In the genomic region with DNA sequence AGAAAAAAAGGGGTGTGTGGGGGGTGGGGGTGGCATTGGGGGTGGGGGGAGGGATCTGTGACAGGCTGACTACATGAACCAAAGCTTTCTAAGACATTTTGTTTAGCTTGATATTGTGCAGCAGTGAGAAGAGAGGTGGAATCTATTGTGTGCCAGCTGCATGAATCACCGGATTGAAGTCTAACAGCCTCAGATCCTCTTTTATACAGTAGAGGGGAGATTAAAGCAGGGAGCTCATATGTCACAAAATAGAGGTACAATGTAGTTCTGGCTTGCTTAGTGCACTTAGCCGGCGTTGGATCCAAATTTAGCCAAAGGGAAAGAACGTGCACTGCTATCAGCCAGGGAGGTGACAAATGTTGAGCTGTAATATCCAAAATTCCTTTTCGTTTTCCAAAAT, we compare ENCODE assay signal across 13 cellular contexts.
A peak's percentile ranks its signal among the peaks of the same experiment; 100 is the strongest.
DNase-seq lines count a peak whose midpoint lies in the region; ATAC-seq, FAIRE-seq and TF ChIP-seq lines count a peak whose summit lies in the region.
"Had no signal": no experiment of that assay in that cellular context is flagged by ENCODE, and none has a peak within 500 bp of the region (broad histone marks: within the 10 kb centered on the region; RNA-seq: fewer than 3 reads in every experiment).

No MANE protein-coding gene starts in this region.

- no peak for TF ChIP-seq POLR2A in GM12891 (IDR thresholded peaks at IDR 0.05; ENCODE audit: low read depth, low read length)

- no peaks in the 10 kb centered on the region for H3K4me1 Mint-ChIP-seq in activated T-cell treated with anti-CD3 and anti-CD28 coated beads, Interleukin-2, amount 50 U/mL, for 72 hours (ENCODE audit: low read depth)
- H3K4me1 Mint-ChIP-seq: activated CD8-positive, alpha-beta memory T cell treated with anti-CD3 and anti-CD28 coated beads, Interleukin-2, amount 10 ng/mL, durations not matched to agents 7 days and 5 days; naive thymus-derived CD8-positive, alpha-beta T cell had no signal

- H3K9me3 ChIP-seq in MG63 (no peaks in the 10 kb centered on the region; the same call in 1 of the 2 replicates), small intestine (ENCODE audit: control insufficient read depth, low read depth) (no peaks in the 10 kb centered on the region)
- H3K9me3 ChIP-seq: breast epithelium had no signal

- H3K4me1 ChIP-seq in small intestine (ENCODE audit: control insufficient read depth in 2 of 2, insufficient read depth in 1 of 2, low read depth in 1 of 2, low read length in 1 of 2), result no peaks in the 10 kb centered on the region
- H3K4me1 ChIP-seq: breast epithelium had no signal

- H3K9me3 Mint-ChIP-seq in activated T-cell treated with anti-CD3 and anti-CD28 coated beads, Interleukin-2, amount 50 U/mL, for 72 hours, result no peaks in the 10 kb centered on the region
- H3K9me3 Mint-ChIP-seq: naive thymus-derived CD8-positive, alpha-beta T cell; T-helper 2 cell treated with Interferon-gamma antibody and Interleukin-4, amounts not matched to agents 5 μg/mL and 100 μg/mL, for 36 hours had no signal

- H3K36me3 Mint-ChIP-seq in activated T-cell treated with anti-CD3 and anti-CD28 coated beads, Interleukin-2, amount 50 U/mL, for 72 hours (ENCODE audit: insufficient read depth in 2 of 2), result no peaks in the 10 kb centered on the region
- H3K36me3 Mint-ChIP-seq: activated CD8-positive, alpha-beta memory T cell treated with anti-CD3 and anti-CD28 coated beads, Interleukin-2, amount 10 ng/mL, durations not matched to agents 7 days and 5 days; naive thymus-derived CD8-positive, alpha-beta T cell had no signal

- no peaks in the 10 kb centered on the region for H3K36me3 ChIP-seq in MG63
- no peaks in the 10 kb centered on the region for H3K36me3 ChIP-seq in small intestine (ENCODE audit: control insufficient read depth in 2 of 2, insufficient read depth in 2 of 2, low read length in 2 of 2)
- H3K36me3 ChIP-seq: breast epithelium had no signal

- H3K27me3 ChIP-seq in MG63 (no peaks in the 10 kb centered on the region), small intestine (ENCODE audit: control insufficient read depth in 2 of 2, insufficient read depth in 2 of 2, low read length in 2 of 2) (no peaks in the 10 kb centered on the region)
- H3K27me3 ChIP-seq: breast epithelium had no signal

- peaks cover 5% of the 10 kb centered on the region for H3K27me3 Mint-ChIP-seq in activated T-cell treated with anti-CD3 and anti-CD28 coated beads, Interleukin-2, amount 50 U/mL, for 72 hours (ENCODE audit: low read depth)

- peak; percentile 98 for ATAC-seq in SK-N-SH treated with all-trans-retinoic acid at 6 μM for 48 hours
- peak; percentile 80 for ATAC-seq in Right ventricle myocardium superior (ENCODE audit: poor library complexity)
- ATAC-seq in activated T-cell treated with anti-CD3 and anti-CD28 coated beads, Interleukin-2, amount 50 U/mL, for 72 hours (replicated peaks in 1 of 2), result no peak
- ATAC-seq: activated CD8-positive, alpha-beta memory T cell treated with anti-CD3 and anti-CD28 coated beads, Interleukin-2, amount 10 ng/mL, durations not matched to agents 7 days and 5 days; naive thymus-derived CD8-positive, alpha-beta T cell had no signal

- H3K4me3 Mint-ChIP-seq in activated T-cell treated with anti-CD3 and anti-CD28 coated beads, Interleukin-2, amount 50 U/mL, for 72 hours, result no peak overlapping the region
- H3K4me3 Mint-ChIP-seq: activated CD8-positive, alpha-beta memory T cell treated with anti-CD3 and anti-CD28 coated beads, Interleukin-2, amount 10 ng/mL, durations not matched to agents 7 days and 5 days; naive thymus-derived CD8-positive, alpha-beta T cell; T-helper 2 cell treated with Interferon-gamma antibody and Interleukin-4, amounts not matched to agents 5 μg/mL and 100 μg/mL, for 36 hours had no signal

- peak; percentile 51 for DNase-seq in MG63
- no peak for DNase-seq in Right ventricle myocardium superior
- DNase-seq in small intestine, result peak; percentile 24
- no peak for DNase-seq in OCI-M2 (lab: John Stamatoyannopoulos, UW; ENCODE audit: unreplicated experiment)
- DNase-seq in GM12891 (ENCODE audit: insufficient read length, low spot score), result no peak
- DNase-seq in activated T-cell treated with anti-CD3 and anti-CD28 coated beads, Interleukin-2, amount 50 U/mL, for 72 hours, result no peak
- DNase-seq: activated CD8-positive, alpha-beta memory T cell treated with anti-CD3 and anti-CD28 coated beads, Interleukin-2, amount 10 ng/mL, durations not matched to agents 7 days and 5 days; naive thymus-derived CD8-positive, alpha-beta T cell; NCI-H2081 treated with DMSO at 0.1 percent for 48 hours had no signal

- H3K4me3 ChIP-seq in MG63, result no peak overlapping the region
- H3K4me3 ChIP-seq in small intestine (ENCODE audit: low read depth in 1 of 2, low read length in 2 of 2), result no peak overlapping the region
- H3K4me3 ChIP-seq: breast epithelium had no signal

- FAIRE-seq in small intestine (lab: Jason Lieb, UNC), result no peak
- FAIRE-seq in GM12891 (lab: Jason Lieb, UNC), result no peak

- intact Hi-C loops in Right ventricle myocardium superior (cut with DNase I), result no loop called here

- H3K27ac ChIP-seq in small intestine (ENCODE audit: low read depth in 1 of 2, low read length in 1 of 2), result no peak overlapping the region
- H3K27ac ChIP-seq: breast epithelium, HL-60 had no signal

- no peak overlapping the region for H3K27ac Mint-ChIP-seq in activated T-cell treated with anti-CD3 and anti-CD28 coated beads, Interleukin-2, amount 50 U/mL, for 72 hours
- H3K27ac Mint-ChIP-seq: activated CD8-positive, alpha-beta memory T cell treated with anti-CD3 and anti-CD28 coated beads, Interleukin-2, amount 10 ng/mL, durations not matched to agents 7 days and 5 days; naive thymus-derived CD8-positive, alpha-beta T cell; T-helper 2 cell treated with Interferon-gamma antibody and Interleukin-4, amounts not matched to agents 5 μg/mL and 100 μg/mL, for 36 hours had no signal

- WGBS in small intestine, 3 donors, result 41 to 70% (median 56%) methylated on average over 5 of the region's 5 CpGs

TF ChIP-seq in SK-N-SH treated with all-trans-retinoic acid at 6 μM for 48 hours, 23 proteins besides CTCF, POLR2A, EP300 and RAD21 (continues in another document):
- TF ChIP-seq, protein P1, sequence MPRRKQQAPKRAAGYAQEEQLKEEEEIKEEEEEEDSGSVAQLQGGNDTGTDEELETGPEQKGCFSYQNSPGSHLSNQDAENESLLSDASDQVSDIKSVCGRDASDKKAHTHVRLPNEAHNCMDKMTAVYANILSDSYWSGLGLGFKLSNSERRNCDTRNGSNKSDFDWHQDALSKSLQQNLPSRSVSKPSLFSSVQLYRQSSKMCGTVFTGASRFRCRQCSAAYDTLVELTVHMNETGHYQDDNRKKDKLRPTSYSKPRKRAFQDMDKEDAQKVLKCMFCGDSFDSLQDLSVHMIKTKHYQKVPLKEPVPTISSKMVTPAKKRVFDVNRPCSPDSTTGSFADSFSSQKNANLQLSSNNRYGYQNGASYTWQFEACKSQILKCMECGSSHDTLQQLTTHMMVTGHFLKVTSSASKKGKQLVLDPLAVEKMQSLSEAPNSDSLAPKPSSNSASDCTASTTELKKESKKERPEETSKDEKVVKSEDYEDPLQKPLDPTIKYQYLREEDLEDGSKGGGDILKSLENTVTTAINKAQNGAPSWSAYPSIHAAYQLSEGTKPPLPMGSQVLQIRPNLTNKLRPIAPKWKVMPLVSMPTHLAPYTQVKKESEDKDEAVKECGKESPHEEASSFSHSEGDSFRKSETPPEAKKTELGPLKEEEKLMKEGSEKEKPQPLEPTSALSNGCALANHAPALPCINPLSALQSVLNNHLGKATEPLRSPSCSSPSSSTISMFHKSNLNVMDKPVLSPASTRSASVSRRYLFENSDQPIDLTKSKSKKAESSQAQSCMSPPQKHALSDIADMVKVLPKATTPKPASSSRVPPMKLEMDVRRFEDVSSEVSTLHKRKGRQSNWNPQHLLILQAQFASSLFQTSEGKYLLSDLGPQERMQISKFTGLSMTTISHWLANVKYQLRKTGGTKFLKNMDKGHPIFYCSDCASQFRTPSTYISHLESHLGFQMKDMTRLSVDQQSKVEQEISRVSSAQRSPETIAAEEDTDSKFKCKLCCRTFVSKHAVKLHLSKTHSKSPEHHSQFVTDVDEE (CRISPR knock-in tag; IDR thresholded peaks at IDR 0.05), result no peak
- no peak for TF ChIP-seq ZC3H10 (CRISPR knock-in tag; IDR thresholded peaks at IDR 0.05)
- TF ChIP-seq ARNTL (CRISPR knock-in tag; IDR thresholded peaks at IDR 0.05; ENCODE audit: borderline replicate concordance, low read depth), result no peak
- TF ChIP-seq ESRRG (CRISPR knock-in tag; IDR thresholded peaks at IDR 0.05), result no peak
- TF ChIP-seq CSDC2 (CRISPR knock-in tag; IDR thresholded peaks at IDR 0.05), result no peak
- TF ChIP-seq ZFP30 (CRISPR knock-in tag; IDR thresholded peaks at IDR 0.05), result no peak

TF ChIP-seq in GM12891, 5 proteins besides CTCF, POLR2A, EP300 and RAD21:
- TF ChIP-seq SPI1 (IDR thresholded peaks at IDR 0.05; ENCODE audit: low read depth, low read length), result no peak
TF ChIP-seq in GM12891: peak in this region for 0.

Comparison
In these comparisons a context has a peak if more than half of its experiments do, and no peak if none do; other contexts are left out.
1. DNase-seq: peak in MG63 (single experiment) and small intestine (single experiment); none in Right ventricle myocardium superior (single experiment), OCI-M2 (single experiment), GM12891 (single experiment) and activated T-cell treated with anti-CD3 and anti-CD28 coated beads, Interleukin-2, amount 50 U/mL, for 72 hours (0 of 2).
2. ATAC-seq: peak in SK-N-SH treated with all-trans-retinoic acid at 6 μM for 48 hours (single experiment) and Right ventricle myocardium superior (single experiment); none in activated T-cell treated with anti-CD3 and anti-CD28 coated beads, Interleukin-2, amount 50 U/mL, for 72 hours (0 of 2).